9 cellular contexts compared by ENCODE assay signal in the genomic region with DNA sequence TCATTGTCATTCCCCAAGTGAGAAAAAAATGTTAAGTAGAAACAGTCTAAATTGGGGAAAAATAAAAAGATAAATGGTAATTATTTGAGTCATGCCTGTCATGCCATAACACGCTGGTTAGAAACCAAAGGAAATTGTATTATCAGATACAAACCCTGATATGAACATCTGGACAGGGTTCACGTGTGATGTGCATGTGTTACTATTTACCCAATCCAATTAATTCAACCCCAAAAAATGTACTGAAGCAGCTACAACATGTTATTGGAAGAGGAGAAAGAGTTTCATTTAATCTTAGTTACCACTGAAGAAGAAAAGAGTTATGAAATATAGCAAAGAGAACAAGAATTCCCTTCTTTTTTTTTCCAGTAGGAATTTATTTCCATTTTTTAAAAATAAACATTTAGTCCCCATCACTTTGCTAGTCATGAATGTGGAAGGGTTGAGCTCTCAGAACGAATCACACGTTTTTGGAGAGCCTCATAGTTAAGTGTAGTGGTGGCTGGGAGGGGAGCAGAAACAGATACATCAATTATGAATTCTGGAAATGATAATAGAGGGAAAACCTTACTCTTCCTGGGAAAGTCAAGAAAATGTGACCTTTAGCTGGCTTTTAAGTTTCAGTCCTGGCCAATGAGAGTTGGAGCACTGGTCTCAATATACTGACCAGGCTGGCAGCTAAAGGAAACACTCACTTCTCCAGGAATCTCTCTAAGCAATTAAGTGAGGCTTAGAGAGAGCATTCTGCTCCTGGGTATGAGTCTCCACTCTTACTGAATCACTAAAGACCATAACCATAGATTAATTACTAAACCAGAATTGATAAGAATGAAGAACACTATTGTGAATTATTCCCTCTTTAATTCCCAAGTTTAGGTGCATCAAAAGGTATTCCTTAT.
"Had no signal": no experiment of that assay in that cellular context is flagged by ENCODE, and none has a peak within 500 bp of the region (broad histone marks: within the 10 kb centered on the region; RNA-seq: fewer than 3 reads in every experiment).

No MANE protein-coding gene starts in this region.

- H3K4me1 ChIP-seq: pancreas had no signal

- H3K4me3 ChIP-seq: pancreas had no signal

- H3K36me3 ChIP-seq: pancreas had no signal

- ATAC-seq: activated T-helper 17 cell treated with anti-CD3 and anti-CD28 coated beads, Interleukin-2, amount 50 U/mL, for 72 hours; left lobe of liver; stimulated activated naive B cell treated with anti-CD40 and anti-IgM and Interleukin-4, amounts not matched to agents 10 μg/mL and 1 μg/mL and 100 μg/mL, for 72 hours had no signal

- DNase-seq: activated CD4-positive, alpha-beta T cell treated with anti-CD3 and anti-CD28 coated beads for 48 hours; activated naive CD4-positive, alpha-beta T cell treated with anti-CD3 and anti-CD28 coated beads, Interleukin-2, amount 10 ng/mL, durations not matched to agents 7 days and 5 days; glutamatergic neuron; pancreas; retina; stimulated activated naive B cell treated with anti-CD40 and anti-IgM and Interleukin-4, amounts not matched to agents 10 μg/mL and 1 μg/mL and 100 μg/mL, for 72 hours had no signal

- H3K27me3 ChIP-seq: pancreas had no signal

- H3K27ac ChIP-seq: pancreas, RWPE1 had no signal

- H3K9me3 ChIP-seq: pancreas had no signal
